In the genomic region with DNA sequence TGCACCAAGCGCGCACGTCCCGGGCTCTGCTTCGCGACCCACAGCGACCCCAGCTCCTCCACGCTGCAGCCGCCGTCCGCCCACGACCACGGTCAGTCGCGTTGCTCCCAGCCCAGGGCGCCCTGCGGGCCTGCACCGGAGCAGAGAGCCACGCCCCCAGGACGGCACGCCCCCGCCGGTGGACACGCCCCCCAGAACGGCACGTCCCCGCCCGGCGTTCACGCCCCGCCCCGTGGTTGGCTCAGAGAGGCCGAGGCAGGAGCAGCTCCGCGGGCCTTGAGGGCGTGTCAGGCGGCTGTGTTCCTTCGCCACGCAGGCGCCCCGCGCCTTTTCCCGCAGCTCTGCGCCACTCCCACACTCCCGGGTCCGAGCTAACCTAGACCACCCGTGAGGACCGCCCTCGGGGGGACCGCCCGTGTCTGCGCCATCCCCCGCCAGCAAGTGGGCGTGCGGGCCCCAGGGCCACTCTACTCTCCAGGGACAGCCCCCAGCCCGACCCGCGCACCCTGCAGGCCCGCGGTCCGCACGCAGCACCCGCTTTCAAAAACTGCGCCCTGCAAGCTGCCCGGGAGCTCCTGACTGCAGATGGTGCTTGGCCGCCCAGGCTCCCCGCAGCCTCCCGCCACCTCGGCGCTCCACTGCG, we compare ENCODE assay signal across 8 cellular contexts. TPM values are rescaled to one million over a fixed set of nuclear protein-coding genes. Genes with fewer than 3 reads are reported as not detected.
DNase-seq lines count a peak whose midpoint lies in the region; ATAC-seq and TF ChIP-seq lines count a peak whose summit lies in the region.

A gene with protein sequence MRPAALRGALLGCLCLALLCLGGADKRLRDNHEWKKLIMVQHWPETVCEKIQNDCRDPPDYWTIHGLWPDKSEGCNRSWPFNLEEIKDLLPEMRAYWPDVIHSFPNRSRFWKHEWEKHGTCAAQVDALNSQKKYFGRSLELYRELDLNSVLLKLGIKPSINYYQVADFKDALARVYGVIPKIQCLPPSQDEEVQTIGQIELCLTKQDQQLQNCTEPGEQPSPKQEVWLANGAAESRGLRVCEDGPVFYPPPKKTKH (minus strand): TSS at position 107 of the 643 bp plus-strand sequence. CDS start 368 bp downstream, outside the sequence.

- peaks cover 65% of the 10 kb centered on the region for H3K4me1 Mint-ChIP-seq in T-helper 2 cell treated with Interferon-gamma antibody and Interleukin-4, amounts not matched to agents 5 μg/mL and 100 μg/mL, for 36 hours (ENCODE audit: low read depth)

- H3K27me3 ChIP-seq in ascending aorta (no peaks in the 10 kb centered on the region), right cardiac atrium (ENCODE audit: control insufficient read depth, insufficient read depth) (no peaks in the 10 kb centered on the region), rectal smooth muscle tissue (ENCODE audit: control insufficient read depth, insufficient read depth, low read length) (no peaks in the 10 kb centered on the region), vagina (no peaks in the 10 kb centered on the region)

- intact Hi-C loops in ascending aorta (cut with DNase I) (loop anchor here (1.0 to 10.0 kb wide), 3 partner anchors 43 to 572 kb away; a partner anchor contains a TSS), right cardiac atrium (cut with DNase I) (loop anchor here in 2 of 4 donors (10.0 kb wide), 2 partner anchors 172 to 182 kb away; no protein-coding TSS in a partner anchor), vagina (cut with DNase I) (no loop called here)

- TF ChIP-seq CTCF in ascending aorta (IDR thresholded peaks at IDR 0.05) (no peak), vagina (IDR thresholded peaks at IDR 0.05) (no peak)

- no peaks in the 10 kb centered on the region for H3K9me3 ChIP-seq in ascending aorta
- no peaks in the 10 kb centered on the region for H3K9me3 ChIP-seq in right cardiac atrium (ENCODE audit: control insufficient read depth, low read length)
- H3K9me3 ChIP-seq in vagina, result no peaks in the 10 kb centered on the region

- H3K27ac ChIP-seq in ascending aorta, result peak within 1 kb of the TSS; percentile 73 to 86
- peak within 1 kb of the TSS; percentile 42 for H3K27ac ChIP-seq in right cardiac atrium (ENCODE audit: low read length)
- H3K27ac ChIP-seq in rectal smooth muscle tissue (ENCODE audit: low read depth, low read length), result peak within 1 kb of the TSS; percentile 89
- peak within 1 kb of the TSS; percentile 92 for H3K27ac ChIP-seq in vagina

- peak; percentile 72 for ATAC-seq in GM18498 (IDR thresholded peaks at IDR 0.05; ENCODE audit: unreplicated experiment)
- peak; percentile 62 for ATAC-seq in HG02884 (IDR thresholded peaks at IDR 0.05; ENCODE audit: unreplicated experiment)
- peak; percentile 99 for ATAC-seq in right cardiac atrium

- peaks cover 0 to 5% of the 10 kb centered on the region in 2 donors for H3K4me1 ChIP-seq in ascending aorta
- H3K4me1 ChIP-seq in right cardiac atrium (ENCODE audit: control insufficient read depth, insufficient read depth, low read length), result peaks cover 2% of the 10 kb centered on the region
- H3K4me1 ChIP-seq in rectal smooth muscle tissue (ENCODE audit: control insufficient read depth, insufficient read depth, low read length), result peaks cover 5% of the 10 kb centered on the region
- peaks cover 44% of the 10 kb centered on the region for H3K4me1 ChIP-seq in vagina

- H3K9ac ChIP-seq in rectal smooth muscle tissue (ENCODE audit: low read length), result peak within 1 kb of the TSS; percentile 83

- H3K27me3 Mint-ChIP-seq in T-helper 2 cell treated with Interferon-gamma antibody and Interleukin-4, amounts not matched to agents 5 μg/mL and 100 μg/mL, for 36 hours (ENCODE audit: low read depth), result no peaks in the 10 kb centered on the region

- TF ChIP-seq POLR2A in vagina (IDR thresholded peaks at IDR 0.05), result peak in 1 of 2 donors; percentile 74

- peak; percentile 60 to 84 for DNase-seq in NCI-H187 (lab: John Stamatoyannopoulos, UW)
- peak; percentile 99 for DNase-seq in T-helper 2 cell treated with Interferon-gamma antibody and Interleukin-4, amounts not matched to agents 5 μg/mL and 100 μg/mL, for 36 hours (ENCODE audit: low spot score)
- peak; percentile 78 to 98 for DNase-seq in ascending aorta (ENCODE audit: low spot score in 2 of 2)
- peak; percentile 97 to 99 (median 99) for DNase-seq in right cardiac atrium
- DNase-seq in vagina (ENCODE audit: extremely low spot score in 2 of 2), result no peak

- H3K27ac Mint-ChIP-seq in T-helper 2 cell treated with Interferon-gamma antibody and Interleukin-4, amounts not matched to agents 5 μg/mL and 100 μg/mL, for 36 hours, result peak within 1 kb of the TSS; percentile 100

- WGBS in right cardiac atrium, result under 1% methylated on average over 71 of the region's 71 CpGs

- H3K36me3 Mint-ChIP-seq in T-helper 2 cell treated with Interferon-gamma antibody and Interleukin-4, amounts not matched to agents 5 μg/mL and 100 μg/mL, for 36 hours (ENCODE audit: low read depth), result peaks cover 26% of the 10 kb centered on the region

- H3K4me3 ChIP-seq in ascending aorta, result peak within 1 kb of the TSS; percentile 75 to 88
- H3K4me3 ChIP-seq in right cardiac atrium (ENCODE audit: low read length), result peak within 1 kb of the TSS; percentile 73
- peak within 1 kb of the TSS; percentile 96 for H3K4me3 ChIP-seq in rectal smooth muscle tissue (ENCODE audit: low read length)
- H3K4me3 ChIP-seq in vagina, result peak within 1 kb of the TSS; percentile 96 to 99

- H3K9me3 Mint-ChIP-seq in T-helper 2 cell treated with Interferon-gamma antibody and Interleukin-4, amounts not matched to agents 5 μg/mL and 100 μg/mL, for 36 hours, result no peaks in the 10 kb centered on the region

- H3K36me3 ChIP-seq in ascending aorta (no peaks in the 10 kb centered on the region), rectal smooth muscle tissue (ENCODE audit: control insufficient read depth, insufficient read depth, low read length) (peaks cover 3% of the 10 kb centered on the region), vagina (no peaks in the 10 kb centered on the region)

- H3K4me3 Mint-ChIP-seq in T-helper 2 cell treated with Interferon-gamma antibody and Interleukin-4, amounts not matched to agents 5 μg/mL and 100 μg/mL, for 36 hours, result peak within 1 kb of the TSS; percentile 96

RNA-seq across cellular contexts. Expression of the gene that starts here (rescaled TPM):
- total RNA-seq in ascending aorta, result 51.9 TPM
- total RNA-seq in right cardiac atrium, result 10 to 100 TPM; 19.4 to 27.2 (median 22.9) TPM
- 21.6 TPM for polyA plus RNA-seq in right cardiac atrium
- total RNA-seq in vagina, result 31.4 TPM

Comparison
In these comparisons a context has a peak if more than half of its experiments do, and no peak if none do; other contexts are left out.
1. DNase-seq: peak in NCI-H187 (2 of 2), T-helper 2 cell treated with Interferon-gamma antibody and Interleukin-4, amounts not matched to agents 5 μg/mL and 100 μg/mL, for 36 hours (single experiment), ascending aorta (2 of 2) and right cardiac atrium (3 of 3); none in vagina (0 of 2).
2. H3K27ac ChIP-seq: peak in every context shown above with its lines; median percentile 92 in vagina; 89 in rectal smooth muscle tissue; 80 in ascending aorta; 42 in right cardiac atrium.
3. Peak in every context shown above with its lines, with median percentiles within 50 percentile points of each other: ATAC-seq and H3K4me3 ChIP-seq.